Comparison of ENCODE assay signal across 21 cellular contexts in genomic region chr1:165537351-165538107, GRCh38. TPM values are rescaled to one million over a fixed set of nuclear protein-coding genes. Genes with fewer than 3 reads are reported as not detected.
"Had no signal": no experiment of that assay in that cellular context is flagged by ENCODE, and none has a peak within 500 bp of the region (broad histone marks: within the 10 kb centered on the region; RNA-seq: fewer than 3 reads in every experiment).

No MANE protein-coding gene starts in this region.

- H3K4me3 Mint-ChIP-seq: activated CD4-positive, alpha-beta memory T cell treated with anti-CD3 and anti-CD28 coated beads for 36 hours; activated naive CD8-positive, alpha-beta T cell; naive thymus-derived CD8-positive, alpha-beta T cell had no signal

- H3K27ac Mint-ChIP-seq: activated CD4-positive, alpha-beta memory T cell treated with anti-CD3 and anti-CD28 coated beads for 36 hours; activated naive CD8-positive, alpha-beta T cell; naive thymus-derived CD8-positive, alpha-beta T cell had no signal

- FAIRE-seq: endometrium had no signal

- H3K4me3 ChIP-seq: dorsolateral prefrontal cortex, right atrium auricular region, skin epidermis, transverse colon had no signal

- H3K36me3 ChIP-seq: right atrium auricular region, transverse colon had no signal

- H3K4me1 Mint-ChIP-seq: naive thymus-derived CD8-positive, alpha-beta T cell had no signal

- DNase-seq: activated CD4-positive, alpha-beta memory T cell treated with anti-CD3 and anti-CD28 coated beads for 36 hours; activated CD4-positive, CD25-positive, alpha-beta regulatory T cell treated with anti-CD3 and anti-CD28 coated beads, Interleukin-2, amount 50 U/mL, for 72 hours; activated gamma-delta T cell; activated T-cell treated with anti-CD3 and anti-CD28 coated beads, Interleukin-2, amount 50 U/mL, for 48 hours; cerebellar nuclear complex; dorsolateral prefrontal cortex; glutamatergic neuron; left cardiac atrium; naive thymus-derived CD8-positive, alpha-beta T cell; transverse colon had no signal

- H3K27me3 ChIP-seq: right atrium auricular region, transverse colon had no signal

- ATAC-seq: esophagus mucosa; naive thymus-derived CD8-positive, alpha-beta T cell had no signal

- H3K27ac ChIP-seq: skin epidermis, transverse colon had no signal

- H3K9me3 Mint-ChIP-seq: activated CD4-positive, alpha-beta memory T cell treated with anti-CD3 and anti-CD28 coated beads for 36 hours; naive thymus-derived CD8-positive, alpha-beta T cell had no signal

- H3K9me3 ChIP-seq: right atrium auricular region, transverse colon had no signal

- H3K4me1 ChIP-seq: transverse colon had no signal

- H3K36me3 Mint-ChIP-seq: activated CD4-positive, alpha-beta memory T cell treated with anti-CD3 and anti-CD28 coated beads for 36 hours; activated naive CD8-positive, alpha-beta T cell; naive thymus-derived CD8-positive, alpha-beta T cell had no signal

RNA-seq across cellular contexts. Expression of gene LRRC52, which starts 6.3 kb away (rescaled TPM):
- total RNA-seq: activated CD4-positive, alpha-beta memory T cell treated with anti-CD3 and anti-CD28 coated beads for 36 hours; esophagus mucosa; fibroblast of villous mesenchyme; lung microvascular endothelial cell; mononuclear cell; naive thymus-derived CD8-positive, alpha-beta T cell; posterior vena cava; right atrium auricular region; subcutaneous adipose tissue; T-helper 2 cell treated with Interferon-gamma antibody and Interleukin-4, amounts not matched to agents 100 ng/mL and 5 ng/mL, for 36 hours; transverse colon had no signal
- polyA plus RNA-seq: naive thymus-derived CD8-positive, alpha-beta T cell had no signal
